In genomic region chr1:232477728-232478127, GRCh38 we compare ENCODE assay signal across 11 cellular contexts.
DNase-seq lines count a peak whose midpoint lies in the region; ATAC-seq and TF ChIP-seq lines count a peak whose summit lies in the region.
"Had no signal": no experiment of that assay in that cellular context is flagged by ENCODE, and none has a peak within 500 bp of the region (broad histone marks: within the 10 kb centered on the region; RNA-seq: fewer than 3 reads in every experiment).

No MANE protein-coding gene starts in this region.

- H3K27ac ChIP-seq in GM23248 = peak overlapping the region; percentile 48
- H3K27ac ChIP-seq in Panc1 (ENCODE audit: low read length) = no peak overlapping the region
- no peak overlapping the region for H3K27ac ChIP-seq in ovary
- no peak overlapping the region for H3K27ac ChIP-seq in stomach

- H3K4me3 Mint-ChIP-seq in activated CD8-positive, alpha-beta memory T cell treated with anti-CD3 and anti-CD28 coated beads, Interleukin-2, amount 10 ng/mL, durations not matched to agents 7 days and 5 days = no peak overlapping the region
- H3K4me3 Mint-ChIP-seq: activated CD8-positive, alpha-beta T cell treated with anti-CD3 and anti-CD28 coated beads for 36 hours; memory B cell had no signal

- no peak overlapping the region for H3K27ac Mint-ChIP-seq in activated CD8-positive, alpha-beta memory T cell treated with anti-CD3 and anti-CD28 coated beads, Interleukin-2, amount 10 ng/mL, durations not matched to agents 7 days and 5 days
- H3K27ac Mint-ChIP-seq: activated CD8-positive, alpha-beta T cell treated with anti-CD3 and anti-CD28 coated beads for 36 hours; memory B cell had no signal

- CTCF ChIA-PET in Panc1 (lab: Charles Lee) = no interaction called here
- CTCF ChIA-PET in activated CD8-positive, alpha-beta memory T cell treated with anti-CD3 and anti-CD28 coated beads, Interleukin-2, amount 10 ng/mL, durations not matched to agents 7 days and 5 days (lab: Charles Lee) = no interaction called here

- H3K9me3 ChIP-seq in GM23248 (ENCODE audit: low read depth) (no peaks in the 10 kb centered on the region), Panc1 (ENCODE audit: control insufficient read depth, insufficient read depth, low read depth, low read length) (no peaks in the 10 kb centered on the region), ovary (no peaks in the 10 kb centered on the region), stomach (no peaks in the 10 kb centered on the region)

- peak overlapping the region; percentile 45 for H3K4me2 ChIP-seq in GM23248 (ENCODE audit: unreplicated experiment)

- in situ Hi-C loops in GM23248 (cut with MboI) (no loop called here), Panc1 (cut with HindIII; ENCODE audit: low pct_unique_long_range_greater_than_20kb, low sequenced_read_pairs) (no loop called here)

- intact Hi-C loops in Panc1 (cut with micrococcal nuclease; ENCODE audit: unreplicated experiment) (no loop called here), ovary (cut with DNase I) (no loop called here), stomach (cut with DNase I; ENCODE audit: low total_unique reads) (no loop called here)

- H3K27me3 ChIP-seq in GM23248 (replicated peaks; ENCODE audit: insufficient read depth) (no peaks in the 10 kb centered on the region), Panc1 (ENCODE audit: control insufficient read depth, insufficient read depth, low read length) (no peaks in the 10 kb centered on the region), ovary (no peaks in the 10 kb centered on the region), stomach (no peaks in the 10 kb centered on the region)

- no peak for TF ChIP-seq EP300 in ovary (IDR thresholded peaks at IDR 0.05)
- no peak for TF ChIP-seq EP300 in stomach (IDR thresholded peaks at IDR 0.05)

- H3K36me3 Mint-ChIP-seq in activated CD8-positive, alpha-beta memory T cell treated with anti-CD3 and anti-CD28 coated beads, Interleukin-2, amount 10 ng/mL, durations not matched to agents 7 days and 5 days = no peaks in the 10 kb centered on the region
- H3K36me3 Mint-ChIP-seq: memory B cell had no signal

- H3K4me1 Mint-ChIP-seq in activated CD8-positive, alpha-beta memory T cell treated with anti-CD3 and anti-CD28 coated beads, Interleukin-2, amount 10 ng/mL, durations not matched to agents 7 days and 5 days = no peaks in the 10 kb centered on the region
- H3K4me1 Mint-ChIP-seq: memory B cell had no signal

- POLR2A ChIA-PET in Panc1 (lab: Charles Lee) = no interaction called here

- TF ChIP-seq CTCF in Panc1 (IDR thresholded peaks at IDR 0.05) (no peak), foreskin fibroblast (IDR thresholded peaks at IDR 0.05; ENCODE audit: low read depth, low read length) (no peak), retinal pigment epithelial cell (conservative IDR thresholded peaks at IDR 0.05; ENCODE audit: low read depth, low read length) (no peak), ovary (IDR thresholded peaks at IDR 0.05) (no peak), stomach (IDR thresholded peaks at IDR 0.05) (no peak)

- no peaks in the 10 kb centered on the region for H3K9me3 Mint-ChIP-seq in activated CD8-positive, alpha-beta memory T cell treated with anti-CD3 and anti-CD28 coated beads, Interleukin-2, amount 10 ng/mL, durations not matched to agents 7 days and 5 days (ENCODE audit: low read depth)
- H3K9me3 Mint-ChIP-seq: activated CD8-positive, alpha-beta T cell treated with anti-CD3 and anti-CD28 coated beads for 36 hours; memory B cell had no signal

- BruUV-seq in Panc1 (replicated peaks; lab: Mats Ljungman, UMichigan) = no TSS peak

- H3K27me3 Mint-ChIP-seq in activated CD8-positive, alpha-beta memory T cell treated with anti-CD3 and anti-CD28 coated beads, Interleukin-2, amount 10 ng/mL, durations not matched to agents 7 days and 5 days = peaks cover 3% of the 10 kb centered on the region
- H3K27me3 Mint-ChIP-seq: activated CD8-positive, alpha-beta T cell treated with anti-CD3 and anti-CD28 coated beads for 36 hours; memory B cell had no signal

- no peaks in the 10 kb centered on the region for H3K9me2 ChIP-seq in GM23248 (ENCODE audit: insufficient read depth)

- TF ChIP-seq POLR2A in ovary (IDR thresholded peaks at IDR 0.05) = no peak
- no peak for TF ChIP-seq POLR2A in stomach (IDR thresholded peaks at IDR 0.05)

- no peak for ATAC-seq in Panc1
- ATAC-seq in activated CD8-positive, alpha-beta memory T cell treated with anti-CD3 and anti-CD28 coated beads, Interleukin-2, amount 10 ng/mL, durations not matched to agents 7 days and 5 days = no peak
- ATAC-seq: activated CD8-positive, alpha-beta T cell treated with anti-CD3 and anti-CD28 coated beads for 36 hours had no signal

- H3K9ac ChIP-seq in GM23248 = no peak overlapping the region

- DNase-seq in GM23248 = peak; percentile 95
- peak; percentile 72 for DNase-seq in Panc1 (ENCODE audit: low read depth, low spot score)
- DNase-seq in foreskin fibroblast = peak; percentile 84 to 89
- DNase-seq in retinal pigment epithelial cell (ENCODE audit: low read depth) = peak; percentile 96
- DNase-seq in ovary = no peak
- DNase-seq in NCI-H1105 treated with DMSO at 0.1 percent for 48 hours (lab: John Stamatoyannopoulos, UW) = no peak
- DNase-seq in activated CD8-positive, alpha-beta memory T cell treated with anti-CD3 and anti-CD28 coated beads, Interleukin-2, amount 10 ng/mL, durations not matched to agents 7 days and 5 days = no peak
- no peak for DNase-seq in stomach
- DNase-seq: activated CD8-positive, alpha-beta T cell treated with anti-CD3 and anti-CD28 coated beads for 36 hours; NCI-H526 had no signal

- H3K36me3 ChIP-seq in GM23248 (ENCODE audit: low read depth) (no peaks in the 10 kb centered on the region), Panc1 (ENCODE audit: control insufficient read depth, insufficient read depth, low read length) (no peaks in the 10 kb centered on the region), ovary (no peaks in the 10 kb centered on the region), stomach (peaks cover 0 to 18% (median 9%) of the 10 kb centered on the region in 4 donors)

- peaks cover 40% of the 10 kb centered on the region for H3K4me1 ChIP-seq in GM23248 (ENCODE audit: insufficient read depth)
- H3K4me1 ChIP-seq in Panc1 (ENCODE audit: control insufficient read depth, insufficient read depth, low read length) = no peaks in the 10 kb centered on the region
- peaks cover 3% of the 10 kb centered on the region for H3K4me1 ChIP-seq in ovary (ENCODE audit: insufficient read depth)
- peaks cover 0 to 11% (median 0%) of the 10 kb centered on the region in 4 donors for H3K4me1 ChIP-seq in stomach

- no peaks in the 10 kb centered on the region for H4K20me1 ChIP-seq in GM23248 (ENCODE audit: insufficient read depth)

- no peak overlapping the region for H2AFZ ChIP-seq in GM23248

- peaks cover 38% of the 10 kb centered on the region for H3F3A ChIP-seq in GM23248 (ENCODE audit: insufficient read depth)

- H3K4me3 ChIP-seq in GM23248 = 0 out of 2 replicates have a peak overlapping the region, but pooled peaks have one; percentile 9
- H3K4me3 ChIP-seq in Panc1 (ENCODE audit: low read depth in 2 of 2, low read length in 2 of 2) = no peak overlapping the region
- no peak overlapping the region for H3K4me3 ChIP-seq in foreskin fibroblast (ENCODE audit: low read depth in 1 of 2, low read length in 2 of 2)
- no peak overlapping the region for H3K4me3 ChIP-seq in retinal pigment epithelial cell (ENCODE audit: low read length)
- no peak overlapping the region for H3K4me3 ChIP-seq in ovary
- no peak overlapping the region for H3K4me3 ChIP-seq in stomach

- no peaks in the 10 kb centered on the region for H3K79me2 ChIP-seq in GM23248 (ENCODE audit: insufficient read depth)

- 3 to 9% methylated on average over 6 of the region's 6 CpGs for WGBS in GM23248 (ENCODE audit: low coverage in 1 of 2, low lambda C conversion rate in 2 of 2, missing lambda C conversion rate in 2 of 2), 2 experiments
- WGBS in ovary, 3 donors = 46 to 60% (median 53%) methylated on average over 6 of the region's 6 CpGs
- 63 to 73% (median 67%) methylated on average over 6 of the region's 6 CpGs for WGBS in stomach, 5 donors

Comparison
In these comparisons a context has a peak if more than half of its experiments do, and no peak if none do; other contexts are left out.
1. DNase-seq: peak in GM23248 (single experiment), Panc1 (single experiment), foreskin fibroblast (2 of 2) and retinal pigment epithelial cell (single experiment); none in ovary (0 of 5), NCI-H1105 treated with DMSO at 0.1 percent for 48 hours (single experiment), activated CD8-positive, alpha-beta memory T cell treated with anti-CD3 and anti-CD28 coated beads, Interleukin-2, amount 10 ng/mL, durations not matched to agents 7 days and 5 days (single experiment) and stomach (single experiment).